19 cellular contexts compared by ENCODE assay signal in the genomic region with DNA sequence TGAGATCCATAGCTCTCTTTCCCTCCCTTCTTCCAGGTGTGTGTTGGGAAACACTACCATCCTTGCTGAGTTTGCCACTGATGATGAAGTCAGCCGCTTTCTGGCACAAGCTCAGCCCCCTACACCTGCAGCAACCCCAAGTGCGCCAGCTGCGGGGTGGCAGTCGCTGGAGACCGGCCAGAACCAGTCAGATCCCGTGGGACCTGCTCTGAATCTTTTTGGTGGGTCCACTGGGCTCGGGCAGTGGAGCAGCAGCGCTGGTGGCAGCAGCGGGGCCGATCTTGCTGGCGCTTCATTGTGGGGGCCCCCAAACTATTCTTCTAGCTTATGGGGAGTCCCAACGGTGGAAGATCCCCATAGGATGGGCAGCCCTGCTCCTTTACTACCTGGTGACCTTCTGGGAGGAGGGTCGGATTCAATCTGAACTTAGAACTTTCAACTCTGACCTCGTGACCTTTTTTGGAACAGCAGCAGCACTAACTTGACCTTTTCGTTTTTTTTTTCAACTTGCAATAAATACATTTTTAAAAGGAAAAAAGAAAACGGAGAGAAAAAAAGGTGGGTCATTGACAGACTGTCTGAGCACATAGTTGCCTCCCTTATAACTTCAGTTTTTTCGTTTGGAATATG. TPM values are rescaled to one million over a fixed set of nuclear protein-coding genes. Genes with fewer than 3 reads are reported as not detected.
DNase-seq lines count a peak whose midpoint lies in the region; ATAC-seq and TF ChIP-seq lines count a peak whose summit lies in the region.
"Had no signal": no experiment of that assay in that cellular context is flagged by ENCODE, and none has a peak within 500 bp of the region (broad histone marks: within the 10 kb centered on the region; RNA-seq: fewer than 3 reads in every experiment).

No MANE protein-coding gene starts in this region.

- H3K4me1 ChIP-seq in endodermal cell (ENCODE audit: control insufficient read depth, insufficient read depth, low read length) = peaks cover 11% of the 10 kb centered on the region

- no peaks in the 10 kb centered on the region for H3K9me3 Mint-ChIP-seq in activated naive CD4-positive, alpha-beta T cell treated with anti-CD3 and anti-CD28 coated beads, Interleukin-2, amount 50 U/mL, for 72 hours
- H3K9me3 Mint-ChIP-seq in activated naive CD4-positive, alpha-beta T cell treated with anti-CD3 and anti-CD28 coated beads for 36 hours = no peaks in the 10 kb centered on the region
- no peaks in the 10 kb centered on the region for H3K9me3 Mint-ChIP-seq in activated CD4-positive, alpha-beta memory T cell treated with anti-CD3 and anti-CD28 coated beads for 36 hours
- no peaks in the 10 kb centered on the region for H3K9me3 Mint-ChIP-seq in endodermal cell
- H3K9me3 Mint-ChIP-seq: CD14-positive monocyte, natural killer cell had no signal

- H3K27ac Mint-ChIP-seq in activated naive CD4-positive, alpha-beta T cell treated with anti-CD3 and anti-CD28 coated beads, Interleukin-2, amount 50 U/mL, for 72 hours = peak overlapping the region; percentile 2 to 60
- no peak overlapping the region for H3K27ac Mint-ChIP-seq in activated naive CD4-positive, alpha-beta T cell treated with anti-CD3 and anti-CD28 coated beads for 36 hours
- peak overlapping the region; percentile 97 for H3K27ac Mint-ChIP-seq in activated CD4-positive, alpha-beta memory T cell treated with anti-CD3 and anti-CD28 coated beads for 36 hours
- no peak overlapping the region for H3K27ac Mint-ChIP-seq in endodermal cell

- H3K27ac ChIP-seq in endodermal cell (ENCODE audit: low read depth, low read length) = no peak overlapping the region
- H3K27ac ChIP-seq: epithelial cell of prostate had no signal

- TF ChIP-seq CTCF in endodermal cell (conservative IDR thresholded peaks at IDR 0.05) = no peak

- CTCF ChIA-PET in activated naive CD4-positive, alpha-beta T cell treated with anti-CD3 and anti-CD28 coated beads for 36 hours (lab: Charles Lee) = interaction anchor here (0.5 to 0.6 kb wide), 2 partner anchors 385 to 900 kb away, joined by 3 read pairs; no protein-coding TSS in a partner anchor
- CTCF ChIA-PET in activated CD4-positive, alpha-beta memory T cell treated with anti-CD3 and anti-CD28 coated beads for 36 hours (lab: Charles Lee) = interaction anchor here (0.6 to 1.4 kb wide), 4 partner anchors 24 to 1209 kb away, joined by 3 to 5 read pairs (median 4); no protein-coding TSS in a partner anchor

- peaks cover 36% of the 10 kb centered on the region for H3K36me3 ChIP-seq in endodermal cell (ENCODE audit: control insufficient read depth, insufficient read depth, low read length)

- no peak for DNase-seq in activated naive CD4-positive, alpha-beta T cell treated with anti-CD3 and anti-CD28 coated beads, Interleukin-2, amount 50 U/mL, for 72 hours (ENCODE audit: low spot score in 2 of 2)
- DNase-seq in activated naive CD4-positive, alpha-beta T cell treated with anti-CD3 and anti-CD28 coated beads for 36 hours = no peak
- no peak for DNase-seq in activated CD4-positive, alpha-beta memory T cell treated with anti-CD3 and anti-CD28 coated beads for 36 hours
- DNase-seq in endodermal cell = peak; percentile 33
- DNase-seq in stimulated activated CD4-positive, alpha-beta T cell treated with anti-CD3 and anti-CD28 coated beads, Interleukin-15, amount 100 ng/mL, for 24 hours = no peak
- DNase-seq in DMS53 treated with DMSO at 0.1 percent for 48 hours (lab: John Stamatoyannopoulos, UW; ENCODE audit: unreplicated experiment) = no peak
- DNase-seq: aorta, DMS153, dorsolateral prefrontal cortex, heart right ventricle, MM.1S, natural killer cell, NCI-H1436 treated with DMSO at 0.1 percent for 48 hours, NCI-H524, sigmoid colon had no signal

- no peak overlapping the region for H3K9ac ChIP-seq in endodermal cell (ENCODE audit: extremely low read depth, low read length, poor library complexity, severe bottlenecking)

- H3K36me3 Mint-ChIP-seq in activated naive CD4-positive, alpha-beta T cell treated with anti-CD3 and anti-CD28 coated beads, Interleukin-2, amount 50 U/mL, for 72 hours = peaks cover 4 to 32% of the 10 kb centered on the region in 2 donors
- H3K36me3 Mint-ChIP-seq in activated naive CD4-positive, alpha-beta T cell treated with anti-CD3 and anti-CD28 coated beads for 36 hours (ENCODE audit: low read depth) = peaks cover 21% of the 10 kb centered on the region
- H3K36me3 Mint-ChIP-seq in activated CD4-positive, alpha-beta memory T cell treated with anti-CD3 and anti-CD28 coated beads for 36 hours = peaks cover 26% of the 10 kb centered on the region
- peaks cover 50% of the 10 kb centered on the region for H3K36me3 Mint-ChIP-seq in endodermal cell (ENCODE audit: low read depth)

- H3K9me3 ChIP-seq in endodermal cell (ENCODE audit: control insufficient read depth, low read length) = no peaks in the 10 kb centered on the region
- H3K9me3 ChIP-seq: heart right ventricle, sigmoid colon had no signal

- H3K4me3 Mint-ChIP-seq in activated naive CD4-positive, alpha-beta T cell treated with anti-CD3 and anti-CD28 coated beads for 36 hours = no peak overlapping the region
- no peak overlapping the region for H3K4me3 Mint-ChIP-seq in activated CD4-positive, alpha-beta memory T cell treated with anti-CD3 and anti-CD28 coated beads for 36 hours
- no peak overlapping the region for H3K4me3 Mint-ChIP-seq in endodermal cell
- H3K4me3 Mint-ChIP-seq: CD14-positive monocyte, natural killer cell, WTC11 had no signal

- no peak overlapping the region for H3K4me3 ChIP-seq in endodermal cell (ENCODE audit: low read length)
- H3K4me3 ChIP-seq: dorsolateral prefrontal cortex, heart right ventricle, sigmoid colon had no signal

- intact Hi-C loops in activated naive CD4-positive, alpha-beta T cell treated with anti-CD3 and anti-CD28 coated beads for 36 hours (cut with micrococcal nuclease) = no loop called here
- intact Hi-C loops in activated CD4-positive, alpha-beta memory T cell treated with anti-CD3 and anti-CD28 coated beads for 36 hours (cut with micrococcal nuclease) = loop anchor here (10.0 kb wide), 1 partner anchor 378 kb away; no protein-coding TSS in a partner anchor

- 96 to 97% methylated on average over 13 to 17 of the region's 17 CpGs for WGBS in endodermal cell (ENCODE audit: insufficient coverage in 1 of 2, insufficient read length in 1 of 2), 2 experiments

- no peaks in the 10 kb centered on the region for H3K27me3 Mint-ChIP-seq in activated naive CD4-positive, alpha-beta T cell treated with anti-CD3 and anti-CD28 coated beads for 36 hours (ENCODE audit: low read depth)
- no peaks in the 10 kb centered on the region for H3K27me3 Mint-ChIP-seq in activated CD4-positive, alpha-beta memory T cell treated with anti-CD3 and anti-CD28 coated beads for 36 hours
- no peaks in the 10 kb centered on the region for H3K27me3 Mint-ChIP-seq in endodermal cell (ENCODE audit: insufficient read depth)

- no peaks in the 10 kb centered on the region for H3K27me3 ChIP-seq in endodermal cell (ENCODE audit: control insufficient read depth, insufficient read depth, low read length, poor library complexity, severe bottlenecking)
- H3K27me3 ChIP-seq: dorsolateral prefrontal cortex, heart right ventricle, sigmoid colon had no signal

- no peak for ATAC-seq in activated naive CD4-positive, alpha-beta T cell treated with anti-CD3 and anti-CD28 coated beads, Interleukin-2, amount 50 U/mL, for 72 hours
- ATAC-seq in GM19328 (IDR thresholded peaks at IDR 0.05; ENCODE audit: unreplicated experiment) = no peak
- ATAC-seq: heart right ventricle, natural killer cell, WTC11 had no signal

- POLR2A ChIA-PET in activated CD4-positive, alpha-beta memory T cell treated with anti-CD3 and anti-CD28 coated beads for 36 hours (lab: Charles Lee) = interaction anchor here (1.5 to 1.6 kb wide), 2 partner anchors 12 to 24 kb away, joined by 3 to 5 read pairs; no protein-coding TSS in a partner anchor

- H3K4me1 Mint-ChIP-seq in activated naive CD4-positive, alpha-beta T cell treated with anti-CD3 and anti-CD28 coated beads for 36 hours (ENCODE audit: low read depth) = peaks cover 62% of the 10 kb centered on the region
- H3K4me1 Mint-ChIP-seq in activated CD4-positive, alpha-beta memory T cell treated with anti-CD3 and anti-CD28 coated beads for 36 hours (ENCODE audit: low read depth) = peaks cover 78% of the 10 kb centered on the region
- peaks cover 31% of the 10 kb centered on the region for H3K4me1 Mint-ChIP-seq in endodermal cell
- H3K4me1 Mint-ChIP-seq: CD14-positive monocyte had no signal

RNA-seq across cellular contexts. Expression of a gene that starts 23.4 kb away (rescaled TPM):
- total RNA-seq in activated naive CD4-positive, alpha-beta T cell treated with anti-CD3 and anti-CD28 coated beads, Interleukin-2, amount 50 U/mL, for 72 hours = 100 to 1,000 TPM in 1 of 2 donors, 10 to 100 TPM in 1; 97.4 to 135 TPM
- 100 to 1,000 TPM; 125 to 129 TPM for total RNA-seq in activated naive CD4-positive, alpha-beta T cell treated with anti-CD3 and anti-CD28 coated beads for 36 hours
- total RNA-seq in activated CD4-positive, alpha-beta memory T cell treated with anti-CD3 and anti-CD28 coated beads for 36 hours = 100 to 1,000 TPM; 143 to 146 TPM
- total RNA-seq in endodermal cell = 100 to 1,000 TPM; 107 to 118 TPM
- polyA plus RNA-seq in endodermal cell (2013, experiment 1 of 2) = 118 TPM
- 103 TPM for polyA plus RNA-seq in endodermal cell (2013, experiment 2 of 2)

RNA-seq across cellular contexts. Expression of a gene that starts 47.5 kb away (rescaled TPM):
- 10 to 100 TPM; 31.8 to 50.2 TPM for total RNA-seq in activated naive CD4-positive, alpha-beta T cell treated with anti-CD3 and anti-CD28 coated beads, Interleukin-2, amount 50 U/mL, for 72 hours
- 10 to 100 TPM; 65.7 to 66.4 TPM for total RNA-seq in activated naive CD4-positive, alpha-beta T cell treated with anti-CD3 and anti-CD28 coated beads for 36 hours
- total RNA-seq in activated CD4-positive, alpha-beta memory T cell treated with anti-CD3 and anti-CD28 coated beads for 36 hours = 10 to 100 TPM; 53.2 to 55.4 TPM
- 10 to 100 TPM; 83.7 to 90.4 TPM for total RNA-seq in endodermal cell
- polyA plus RNA-seq in endodermal cell (2013, experiment 1 of 2) = 80.2 TPM
- 69.6 TPM for polyA plus RNA-seq in endodermal cell (2013, experiment 2 of 2)

Comparison
In these comparisons a context has a peak if more than half of its experiments do, and no peak if none do; other contexts are left out.
1. H3K27ac Mint-ChIP-seq: peak in activated naive CD4-positive, alpha-beta T cell treated with anti-CD3 and anti-CD28 coated beads, Interleukin-2, amount 50 U/mL, for 72 hours (2 of 2) and activated CD4-positive, alpha-beta memory T cell treated with anti-CD3 and anti-CD28 coated beads for 36 hours (single experiment); none in activated naive CD4-positive, alpha-beta T cell treated with anti-CD3 and anti-CD28 coated beads for 36 hours (single experiment) and endodermal cell (single experiment).